16 cellular contexts compared by ENCODE assay signal in genomic region chr5:139282195-139282557, GRCh38. TPM values are rescaled to one million over a fixed set of nuclear protein-coding genes. Genes with fewer than 3 reads are reported as not detected.
A peak's percentile ranks its signal among the peaks of the same experiment; 100 is the strongest.
DNase-seq lines count a peak whose midpoint lies in the region; ATAC-seq and TF ChIP-seq lines count a peak whose summit lies in the region.
"Had no signal": no experiment of that assay in that cellular context is flagged by ENCODE, and none has a peak within 500 bp of the region (broad histone marks: within the 10 kb centered on the region; RNA-seq: fewer than 3 reads in every experiment).

No MANE protein-coding gene starts in this region.

- H3K27ac Mint-ChIP-seq in HFFc6 = peak overlapping the region; percentile 65
- peak overlapping the region; percentile 71 for H3K27ac Mint-ChIP-seq in activated naive CD8-positive, alpha-beta T cell treated with anti-CD3 and anti-CD28 coated beads, Interleukin-2, amount 50 U/mL, for 24 hours
- no peak overlapping the region for H3K27ac Mint-ChIP-seq in naive thymus-derived CD8-positive, alpha-beta T cell
- H3K27ac Mint-ChIP-seq: nephron progenitor cell had no signal

- peaks cover 56% of the 10 kb centered on the region for H3K36me3 Mint-ChIP-seq in HFFc6 (ENCODE audit: low read depth)
- H3K36me3 Mint-ChIP-seq in activated naive CD8-positive, alpha-beta T cell treated with anti-CD3 and anti-CD28 coated beads, Interleukin-2, amount 50 U/mL, for 24 hours (ENCODE audit: low read depth) = peaks cover 87% of the 10 kb centered on the region
- peaks cover 17 to 74% (median 27%) of the 10 kb centered on the region in 3 donors for H3K36me3 Mint-ChIP-seq in naive thymus-derived CD8-positive, alpha-beta T cell

- TF ChIP-seq CTCF in AG10803 (conservative IDR thresholded peaks at IDR 0.05; ENCODE audit: low read length) (no peak), HFFc6 (IDR thresholded peaks at IDR 0.05) (no peak), fibroblast of the aortic adventitia (IDR thresholded peaks at IDR 0.05; ENCODE audit: insufficient read depth, low read length) (no peak)

- no peaks in the 10 kb centered on the region for H3K9me3 Mint-ChIP-seq in HFFc6
- H3K9me3 Mint-ChIP-seq in activated naive CD8-positive, alpha-beta T cell treated with anti-CD3 and anti-CD28 coated beads, Interleukin-2, amount 50 U/mL, for 24 hours = no peaks in the 10 kb centered on the region
- H3K9me3 Mint-ChIP-seq in naive thymus-derived CD8-positive, alpha-beta T cell = peaks cover 0 to 3% (median 0%) of the 10 kb centered on the region in 9 donors

- no peak overlapping the region for H3K4me3 Mint-ChIP-seq in HFFc6
- no peak overlapping the region for H3K4me3 Mint-ChIP-seq in activated naive CD8-positive, alpha-beta T cell treated with anti-CD3 and anti-CD28 coated beads, Interleukin-2, amount 50 U/mL, for 24 hours
- no peak overlapping the region for H3K4me3 Mint-ChIP-seq in naive thymus-derived CD8-positive, alpha-beta T cell
- H3K4me3 Mint-ChIP-seq: nephron progenitor cell had no signal

- peaks cover 33% of the 10 kb centered on the region for H3K4me1 Mint-ChIP-seq in HFFc6 (ENCODE audit: low read depth)
- H3K4me1 Mint-ChIP-seq in activated naive CD8-positive, alpha-beta T cell treated with anti-CD3 and anti-CD28 coated beads, Interleukin-2, amount 50 U/mL, for 24 hours = peaks cover 50% of the 10 kb centered on the region
- H3K4me1 Mint-ChIP-seq in naive thymus-derived CD8-positive, alpha-beta T cell = peaks cover 4 to 9% (median 7%) of the 10 kb centered on the region in 4 donors

- no peaks in the 10 kb centered on the region for H3K27me3 Mint-ChIP-seq in HFFc6 (ENCODE audit: insufficient read depth)
- H3K27me3 Mint-ChIP-seq in activated naive CD8-positive, alpha-beta T cell treated with anti-CD3 and anti-CD28 coated beads, Interleukin-2, amount 50 U/mL, for 24 hours = no peaks in the 10 kb centered on the region
- no peaks in the 10 kb centered on the region for H3K27me3 Mint-ChIP-seq in naive thymus-derived CD8-positive, alpha-beta T cell

- DNase-seq in AG10803 (ENCODE audit: low read depth) (peak; percentile 38), HFFc6 (no peak), fibroblast of the aortic adventitia (ENCODE audit: low read depth) (peak; percentile 35), NCI-H2171 (lab: John Stamatoyannopoulos, UW) (no peak), NCI-H146 treated with DMSO at 0.1 percent for 48 hours (lab: John Stamatoyannopoulos, UW; ENCODE audit: unreplicated experiment) (no peak)
- DNase-seq in activated naive CD8-positive, alpha-beta T cell treated with anti-CD3 and anti-CD28 coated beads, Interleukin-2, amount 50 U/mL, for 24 hours = no peak
- no peak for DNase-seq in naive thymus-derived CD8-positive, alpha-beta T cell
- DNase-seq: Calu3, NCI-H2081 treated with DMSO at 0.1 percent for 48 hours, NCI-H82, nephron progenitor cell, RPMI8226, substantia nigra, WERI-Rb-1 had no signal

- POLR2A ChIA-PET in naive thymus-derived CD8-positive, alpha-beta T cell (lab: Charles Lee) = no interaction called here

- H3K4me3 ChIP-seq in AG10803 (ENCODE audit: low read length) (no peak overlapping the region), fibroblast of the aortic adventitia (ENCODE audit: low read depth, low read length) (no peak overlapping the region)
- H3K4me3 ChIP-seq: gastroesophageal sphincter had no signal

- ATAC-seq in activated naive CD8-positive, alpha-beta T cell treated with anti-CD3 and anti-CD28 coated beads, Interleukin-2, amount 50 U/mL, for 24 hours = no peak
- no peak for ATAC-seq in HG03460 (IDR thresholded peaks at IDR 0.05; ENCODE audit: unreplicated experiment)
- ATAC-seq in naive thymus-derived CD8-positive, alpha-beta T cell = no peak
- ATAC-seq: gastroesophageal sphincter had no signal

RNA-seq across cellular contexts. Expression of gene MATR3, which starts 11.4 kb away (rescaled TPM):
- 100 to 1,000 TPM; 117 to 179 (median 140) TPM for total RNA-seq in HFFc6 (2021; fragmentation: NEBNext Ultra II Directional; extraction: Animal tissue kit (Norgen Biotek cat#: 25700))
- 274 and 438 TPM in 2 replicates for total RNA-seq in fibroblast of the aortic adventitia (ENCODE audit: low replicate concordance)
- 100 to 1,000 TPM; 259 to 272 TPM for total RNA-seq in naive thymus-derived CD8-positive, alpha-beta T cell
- 100 to 1,000 TPM; 323 to 351 (median 327) TPM for polyA plus RNA-seq in naive thymus-derived CD8-positive, alpha-beta T cell

RNA-seq across cellular contexts. Expression of gene PAIP2, which starts 59.5 kb away (rescaled TPM):
- total RNA-seq in HFFc6 (2021; fragmentation: NEBNext Ultra II Directional; extraction: Animal tissue kit (Norgen Biotek cat#: 25700)) = 10 to 100 TPM; 55.1 to 64.8 (median 59.8) TPM
- total RNA-seq in fibroblast of the aortic adventitia (ENCODE audit: low replicate concordance) = 70.9 and 77.3 TPM in 2 replicates
- total RNA-seq in naive thymus-derived CD8-positive, alpha-beta T cell = 100 to 1,000 TPM; 129 to 150 TPM
- 100 to 1,000 TPM; 359 to 455 (median 406) TPM for polyA plus RNA-seq in naive thymus-derived CD8-positive, alpha-beta T cell

Comparison
In these comparisons a context has a peak if more than half of its experiments do, and no peak if none do; other contexts are left out.
1. DNase-seq: peak in AG10803 (single experiment) and fibroblast of the aortic adventitia (single experiment); none in HFFc6 (single experiment), activated naive CD8-positive, alpha-beta T cell treated with anti-CD3 and anti-CD28 coated beads, Interleukin-2, amount 50 U/mL, for 24 hours (single experiment), naive thymus-derived CD8-positive, alpha-beta T cell (0 of 10), NCI-H2171 (single experiment) and NCI-H146 treated with DMSO at 0.1 percent for 48 hours (single experiment).
2. H3K27ac Mint-ChIP-seq: peak in HFFc6 (single experiment) and activated naive CD8-positive, alpha-beta T cell treated with anti-CD3 and anti-CD28 coated beads, Interleukin-2, amount 50 U/mL, for 24 hours (single experiment); none in naive thymus-derived CD8-positive, alpha-beta T cell (0 of 10).